8 cellular contexts compared by ENCODE assay signal in the genomic region with DNA sequence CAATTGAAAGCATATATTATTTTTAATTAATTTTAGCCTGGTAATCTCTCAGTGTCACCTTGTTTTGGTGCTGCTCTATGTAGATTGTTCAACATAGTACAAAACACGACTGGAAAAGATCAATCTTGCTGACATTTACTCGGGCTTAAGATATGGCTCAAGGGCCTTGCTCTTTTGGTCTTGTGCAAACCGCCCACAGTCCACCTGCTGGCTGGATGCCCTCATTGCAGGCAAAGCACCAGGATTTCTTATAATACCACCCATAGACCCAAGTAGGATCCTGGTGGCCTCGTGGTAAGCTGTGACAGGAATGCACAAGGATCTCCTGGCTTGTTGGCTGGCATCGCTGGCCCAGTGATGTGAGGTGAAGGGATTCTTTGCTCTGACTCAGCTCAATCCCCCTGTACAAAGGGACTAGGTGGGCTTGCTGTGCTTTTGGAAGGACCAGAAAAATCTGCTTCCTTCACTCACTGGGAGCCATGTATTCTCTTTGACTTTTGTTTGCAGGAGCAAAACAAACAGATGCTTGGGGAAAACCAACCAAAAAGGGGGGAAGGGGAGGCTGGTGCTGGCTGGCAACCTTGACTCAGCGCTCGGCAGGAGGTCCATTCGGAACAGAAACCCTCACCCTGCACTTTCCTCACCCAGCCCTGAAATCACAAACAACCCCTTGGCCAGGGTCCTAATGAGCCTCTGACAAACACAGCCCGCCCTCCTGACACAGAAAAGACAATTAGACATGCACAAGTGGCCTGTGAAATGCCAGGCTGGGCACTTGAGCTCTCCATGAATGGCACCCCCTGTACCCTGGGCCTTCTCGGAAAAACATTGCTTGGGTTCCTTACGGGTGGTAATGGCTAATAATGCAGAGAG. TPM values are rescaled to one million over a fixed set of nuclear protein-coding genes. Genes with fewer than 3 reads are reported as not detected.
DNase-seq lines count a peak whose midpoint lies in the region; ATAC-seq, FAIRE-seq and TF ChIP-seq lines count a peak whose summit lies in the region.

No MANE protein-coding gene starts in this region.

- H3K18ac ChIP-seq in H9 (ENCODE audit: insufficient read length, low read depth, low read length), result no peak overlapping the region

- peak in 1 of 2 experiments; percentile 54; a peak in 1 of 5 replicates for TF ChIP-seq EP300 in A549 (IDR thresholded peaks at IDR 0.05)

- POLR2A ChIA-PET in A549 (lab: Yijun Ruan, JAX), result no interaction called here

- no peak overlapping the region for H4K91ac ChIP-seq in H9 (ENCODE audit: insufficient read length, low read depth, low read length)

- H3K27ac ChIP-seq in A549 (peak overlapping the region; percentile 60 to 76), H9 (ENCODE audit: insufficient read length, low read depth, low read length) (no peak overlapping the region), colonic mucosa (no peak overlapping the region)

- 35% methylated on average over 11 of the region's 11 CpGs for WGBS in A549 (ENCODE audit: missing lambda C conversion rate)
- no CpG with 5 or more reads among the region's 11 CpGs for WGBS in H9 (ENCODE audit: extremely low coverage, insufficient read length, low lambda C conversion rate)

- intact Hi-C loops in colonic mucosa (cut with DNase I), result loop anchor here (5.0 kb wide), 1 partner anchor 78 kb away; no protein-coding TSS in a partner anchor

- H2BK12ac ChIP-seq in H9 (ENCODE audit: insufficient read length, low read depth, low read length), result no peak overlapping the region

- DNase-seq in A549 (ENCODE audit: low read depth in 1 of 2, low spot score in 1 of 2) (peak; percentile 73 to 91), H9 (peak; percentile 87), NCI-H510A (lab: John Stamatoyannopoulos, UW) (peak; percentile 57), colonic mucosa (peak; percentile 77), memory B cell (ENCODE audit: low spot score in 2 of 2) (peak; percentile 70 to 74)
- peak; percentile 85 for DNase-seq in activated CD4-positive, alpha-beta T cell treated with anti-CD3 and anti-CD28 coated beads for 48 hours
- DNase-seq in stimulated activated CD8-positive, alpha-beta memory T cell treated with anti-CD3 and anti-CD28 coated beads, Interleukin-7, amount 100 ng/mL, for 1 hour (ENCODE audit: low read depth in 2 of 2), result peak; percentile 38 to 62

- no peaks in the 10 kb centered on the region for H4K20me1 ChIP-seq in H9 (ENCODE audit: control insufficient read depth, insufficient read depth, insufficient read length)

- no peak overlapping the region for H4K5ac ChIP-seq in H9 (ENCODE audit: insufficient read length, low read depth, low read length)

- TF ChIP-seq CTCF in A549 (IDR thresholded peaks at IDR 0.05), result peak; percentile 46; the same call in 2 of the 3 replicates
- TF ChIP-seq CTCF in H9 (conservative IDR thresholded peaks at IDR 0.05), result peak; percentile 77
- peak; percentile 69 for TF ChIP-seq CTCF in colonic mucosa (IDR thresholded peaks at IDR 0.05)

- no peak overlapping the region for H3K4ac ChIP-seq in H9 (ENCODE audit: low read depth, low read length)

- no peaks in the 10 kb centered on the region for H3K27me3 ChIP-seq in H9 (ENCODE audit: insufficient read depth, low read length)
- no peaks in the 10 kb centered on the region for H3K27me3 ChIP-seq in colonic mucosa

- H2BK120ac ChIP-seq in H9 (ENCODE audit: low read depth, low read length, poor library complexity, severe bottlenecking), result no peak overlapping the region

- H2BK20ac ChIP-seq in H9 (ENCODE audit: low read depth, low read length, poor library complexity, severe bottlenecking), result no peak overlapping the region

- H4K8ac ChIP-seq in H9 (replicated peaks; ENCODE audit: insufficient read length, low read depth, low read length), result no peak overlapping the region

- H3K4me1 Mint-ChIP-seq in H9, result peaks cover 17 to 20% of the 10 kb centered on the region in 2 experiments
- peaks cover 8% of the 10 kb centered on the region for H3K4me1 Mint-ChIP-seq in memory B cell

- H3K4me3 ChIP-seq in A549 (no peak overlapping the region), colonic mucosa (no peak overlapping the region)

- no peak overlapping the region for H3K56ac ChIP-seq in H9 (ENCODE audit: insufficient read length, low read depth, low read length)

- H3K36me3 ChIP-seq in colonic mucosa, result no peaks in the 10 kb centered on the region

- TF ChIP-seq RAD21 in A549 (conservative IDR thresholded peaks at IDR 0.05 in 1 of 2, IDR thresholded peaks at IDR 0.05 in 1 of 2), result peak in 1 of 2 experiments; percentile 58; a peak in 4 of 5 replicates

- H3K4me3 Mint-ChIP-seq in H9 (no peak overlapping the region), memory B cell (no peak overlapping the region)

- no peak overlapping the region for H3K27ac Mint-ChIP-seq in H9
- no peak overlapping the region for H3K27ac Mint-ChIP-seq in memory B cell

- H3K9me3 ChIP-seq in A549, result peaks cover 5% of the 10 kb centered on the region; the same call in 1 of the 3 replicates
- no peaks in the 10 kb centered on the region for H3K9me3 ChIP-seq in H9 (ENCODE audit: control insufficient read depth, low read depth, low read length)
- H3K9me3 ChIP-seq in colonic mucosa, result no peaks in the 10 kb centered on the region

- no peaks in the 10 kb centered on the region for H3K23me2 ChIP-seq in H9 (ENCODE audit: insufficient read length, low read depth, low read length, poor library complexity, severe bottlenecking)

- CTCF ChIA-PET in A549 (lab: Yijun Ruan, JAX), result interaction anchor here (0.6 to 1.8 kb wide), 6 partner anchors 9 to 84 kb away, joined by 3 to 4 read pairs (median 3); no protein-coding TSS in a partner anchor

- H3K4me2 ChIP-seq in A549, result peak overlapping the region; percentile 48
- no peak overlapping the region for H3K4me2 ChIP-seq in H9 (ENCODE audit: insufficient read depth, insufficient read length, low read length)

- no peak overlapping the region for H3K14ac ChIP-seq in H9 (ENCODE audit: insufficient read depth, low read length)

- peaks cover 10% of the 10 kb centered on the region for H3K27me3 Mint-ChIP-seq in H9 (ENCODE audit: low read depth)
- H3K27me3 Mint-ChIP-seq in memory B cell, result peaks cover 3% of the 10 kb centered on the region

- H3K79me2 ChIP-seq in H9 (ENCODE audit: insufficient read depth, low read length), result no peaks in the 10 kb centered on the region

- no peak overlapping the region for H3T11ph ChIP-seq in H9 (ENCODE audit: low read length)

- H2BK5ac ChIP-seq in H9 (ENCODE audit: insufficient read length, low read length), result no peak overlapping the region

- ATAC-seq in A549, result peak; percentile 69 to 80
- ATAC-seq in memory B cell (ENCODE audit: low read depth), result peak; percentile 77
- no peak for ATAC-seq in HG02885 (IDR thresholded peaks at IDR 0.05; ENCODE audit: poor library complexity, unreplicated experiment)

- H3K36me3 Mint-ChIP-seq in H9 (ENCODE audit: insufficient read depth in 1 of 3, low read depth in 3 of 3) (peaks cover 0 to 4% (median 0%) of the 10 kb centered on the region in 3 experiments; a peak in 2 of 7 replicates), memory B cell (no peaks in the 10 kb centered on the region)

- FAIRE-seq in A549 (lab: Jason Lieb, UNC), result peak; percentile 74

- no peak for TF ChIP-seq POLR2A in A549 (IDR thresholded peaks at IDR 0.05; ENCODE audit: low read length)

- peak overlapping the region; percentile 46 for H2AFZ ChIP-seq in H9 (ENCODE audit: low read length)

- no peak overlapping the region for H2BK15ac ChIP-seq in H9 (ENCODE audit: low read depth, low read length)

- H3K23ac ChIP-seq in H9 (ENCODE audit: insufficient read length, low read depth, low read length), result no peak overlapping the region

- H2AK5ac ChIP-seq in H9 (ENCODE audit: insufficient read length, low read length), result no peak overlapping the region

- H3K4me1 ChIP-seq in A549, result peaks cover 68% of the 10 kb centered on the region
- no peaks in the 10 kb centered on the region for H3K4me1 ChIP-seq in H9 (ENCODE audit: insufficient read depth, low read length)
- H3K4me1 ChIP-seq in colonic mucosa, result no peaks in the 10 kb centered on the region

- H3K9ac ChIP-seq in H9 (ENCODE audit: extremely low read depth, insufficient read length, low read length) (no peak overlapping the region), colonic mucosa (ENCODE audit: low read depth in 2 of 2, low read length in 2 of 2) (no peak overlapping the region)

- H3K79me1 ChIP-seq in H9 (ENCODE audit: insufficient read depth, low read depth, low read length, poor library complexity, severe bottlenecking), result no peaks in the 10 kb centered on the region

- H3K9me3 Mint-ChIP-seq in H9 (peaks cover 4 to 5% of the 10 kb centered on the region in 2 experiments; a peak in 3 of 5 replicates), memory B cell (no peaks in the 10 kb centered on the region)

TF ChIP-seq in A549, 52 proteins besides CTCF, POLR2A, EP300 and RAD21 (continues in another document):
- TF ChIP-seq MYC (IDR thresholded peaks at IDR 0.05; ENCODE audit: borderline replicate concordance, low read length) (0 out of 2 replicates have a peak, but pooled peaks have one; percentile 26), GATA3 (IDR thresholded peaks at IDR 0.05; ENCODE audit: borderline replicate concordance) (peak; percentile 43; the same call in 1 of the 2 replicates), HES2 (IDR thresholded peaks at IDR 0.05) (no peak), HEYL (CRISPR knock-in tag; IDR thresholded peaks at IDR 0.05) (no peak), ESRRA (IDR thresholded peaks at IDR 0.05; ENCODE audit: borderline replicate concordance, low read length) (no peak), CHD2 (IDR thresholded peaks at IDR 0.05; ENCODE audit: low read length, partially characterized antibody) (no peak), HOXB5 (CRISPR knock-in tag; IDR thresholded peaks at IDR 0.05) (peak; percentile 62; the same call in 1 of the 2 replicates), HOXA7 (CRISPR knock-in tag; IDR thresholded peaks at IDR 0.05) (no peak)

RNA-seq across cellular contexts. Expression of gene MED9, which starts 36.6 kb away (rescaled TPM):
- polyA plus RNA-seq in A549 (2011; rRNA removed) (13.0 and 15.2 TPM in 2 replicates), A549 (2017; fragmentation: RNase III; extraction: RNeasy Plus Mini Kit Qiagen cat#74134 plus additional on column Dnase treatment) (15.9 to 17.4 TPM (median 17.4 TPM) in 3 replicates)
- polyA plus RNA-seq in A549 (2012; cell fraction: cytosol; rRNA removed), result 13.8 and 17.7 TPM in 2 replicates
- polyA plus RNA-seq in A549 (2012; cell fraction: nucleus; rRNA removed), result 18.7 and 19.9 TPM in 2 replicates
- polyA minus RNA-seq in A549 (2011; rRNA and poly(A)+ RNA removed), result 18.1 and 20.0 TPM in 2 replicates
- total RNA-seq in H9 (2021) (19.6 and 20.0 TPM in 2 replicates), colonic mucosa (10 to 100 TPM; 15.3 to 23.8 TPM)

RNA-seq across cellular contexts. Expression of gene RASD1, which starts 56.0 kb away (rescaled TPM):
- 0.99 and 1.4 TPM in 2 replicates for polyA plus RNA-seq in A549 (2011; rRNA removed)
- polyA plus RNA-seq in A549 (2012; cell fraction: cytosol; rRNA removed), result 1.3 and 2.0 TPM in 2 replicates
- 3.2 and 4.7 TPM in 2 replicates for polyA plus RNA-seq in A549 (2012; cell fraction: nucleus; rRNA removed)
- 0.77 to 0.92 TPM (median 0.80 TPM) in 3 replicates for polyA plus RNA-seq in A549 (2017; fragmentation: RNase III; extraction: RNeasy Plus Mini Kit Qiagen cat#74134 plus additional on column Dnase treatment)
- 0.83 and 1.0 TPM in 2 replicates for polyA minus RNA-seq in A549 (2011; rRNA and poly(A)+ RNA removed)
- 5.7 and 6.8 TPM in 2 replicates for total RNA-seq in H9 (2021)
- total RNA-seq in colonic mucosa, result 10 to 100 TPM; 21.6 to 24.9 TPM

Comparison
In these comparisons a context has a peak if more than half of its experiments do, and no peak if none do; other contexts are left out.
1. H3K27ac ChIP-seq: peak in A549 (2 of 2); none in H9 (single experiment) and colonic mucosa (single experiment).
2. Peak in every context shown above with its lines, with median percentiles within 50 percentile points of each other: DNase-seq and CTCF ChIP-seq.